ENCODE assay signal across 9 cellular contexts in the genomic region with DNA sequence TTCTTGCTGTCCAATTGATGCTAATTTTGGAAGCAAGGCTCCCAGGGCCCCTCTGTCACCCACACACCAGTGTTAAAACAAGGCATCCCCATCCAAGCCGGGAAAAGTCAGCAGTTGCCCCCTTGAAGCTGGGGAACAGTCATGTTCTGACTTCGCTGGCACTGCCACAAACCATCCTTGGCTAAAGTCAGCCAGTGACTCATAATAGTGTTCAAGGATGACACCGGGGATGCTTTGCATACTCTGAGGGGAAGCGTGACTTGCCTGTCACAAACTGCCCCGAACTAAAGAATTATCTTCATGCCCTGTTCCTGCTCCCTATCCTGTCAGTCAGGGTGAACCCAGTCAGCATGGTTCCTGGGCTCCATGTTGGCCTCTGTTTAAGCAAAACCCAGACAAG. TPM values are rescaled to one million over a fixed set of nuclear protein-coding genes. Genes with fewer than 3 reads are reported as not detected.
DNase-seq lines count a peak whose midpoint lies in the region; ATAC-seq and TF ChIP-seq lines count a peak whose summit lies in the region.
"Had no signal": no experiment of that assay in that cellular context is flagged by ENCODE, and none has a peak within 500 bp of the region (broad histone marks: within the 10 kb centered on the region; RNA-seq: fewer than 3 reads in every experiment).

No MANE protein-coding gene starts in this region.

- BruUV-seq in Calu3 (replicated peaks; lab: Mats Ljungman, UMichigan): no TSS peak

- TF ChIP-seq CTCF in endothelial cell (IDR thresholded peaks at IDR 0.05; ENCODE audit: unreplicated experiment): no peak
- no peak for TF ChIP-seq CTCF in Calu3 (IDR thresholded peaks at IDR 0.05; ENCODE audit: unreplicated experiment)

- no peak overlapping the region for H3K4me3 Mint-ChIP-seq in activated CD4-positive, alpha-beta T cell treated with anti-CD3 and anti-CD28 coated beads, Interleukin-2, amount 10 ng/mL, durations not matched to agents 24 days and 14 days
- H3K4me3 Mint-ChIP-seq in endothelial cell (ENCODE audit: unreplicated experiment): no peak overlapping the region
- H3K4me3 Mint-ChIP-seq in Calu3 (ENCODE audit: low read depth, unreplicated experiment): no peak overlapping the region

- peaks cover 9% of the 10 kb centered on the region for H3K4me1 Mint-ChIP-seq in activated CD4-positive, alpha-beta T cell treated with anti-CD3 and anti-CD28 coated beads, Interleukin-2, amount 10 ng/mL, durations not matched to agents 24 days and 14 days
- H3K4me1 Mint-ChIP-seq in endothelial cell (ENCODE audit: unreplicated experiment): peaks cover 3% of the 10 kb centered on the region
- peaks cover 58% of the 10 kb centered on the region for H3K4me1 Mint-ChIP-seq in Calu3 (ENCODE audit: low read depth, unreplicated experiment)

- ATAC-seq in HG02759 (IDR thresholded peaks at IDR 0.05; ENCODE audit: unreplicated experiment): peak; percentile 97

- intact Hi-C loops in activated CD4-positive, alpha-beta T cell treated with anti-CD3 and anti-CD28 coated beads, Interleukin-2, amount 10 ng/mL, durations not matched to agents 24 days and 14 days (cut with micrococcal nuclease): no loop called here
- intact Hi-C loops in Calu3 (cut with micrococcal nuclease; ENCODE audit: unreplicated experiment): no loop called here

- CTCF ChIA-PET in Calu3 (lab: Charles Lee): no interaction called here

- H3K27ac Mint-ChIP-seq in activated CD4-positive, alpha-beta T cell treated with anti-CD3 and anti-CD28 coated beads, Interleukin-2, amount 10 ng/mL, durations not matched to agents 24 days and 14 days: no peak overlapping the region
- H3K27ac Mint-ChIP-seq in endothelial cell (ENCODE audit: unreplicated experiment) (no peak overlapping the region), Calu3 (ENCODE audit: unreplicated experiment) (no peak overlapping the region)

- H3K36me3 Mint-ChIP-seq in activated CD4-positive, alpha-beta T cell treated with anti-CD3 and anti-CD28 coated beads, Interleukin-2, amount 10 ng/mL, durations not matched to agents 24 days and 14 days (ENCODE audit: low read depth): no peaks in the 10 kb centered on the region
- H3K36me3 Mint-ChIP-seq in endothelial cell (ENCODE audit: low read depth, unreplicated experiment) (no peaks in the 10 kb centered on the region), Calu3 (ENCODE audit: insufficient read depth, unreplicated experiment) (peaks cover 45% of the 10 kb centered on the region)

- no peaks in the 10 kb centered on the region for H3K27me3 Mint-ChIP-seq in activated CD4-positive, alpha-beta T cell treated with anti-CD3 and anti-CD28 coated beads, Interleukin-2, amount 10 ng/mL, durations not matched to agents 24 days and 14 days
- peaks cover 2% of the 10 kb centered on the region for H3K27me3 Mint-ChIP-seq in endothelial cell (ENCODE audit: unreplicated experiment)
- no peaks in the 10 kb centered on the region for H3K27me3 Mint-ChIP-seq in Calu3 (ENCODE audit: unreplicated experiment)

- DNase-seq in activated CD4-positive, alpha-beta T cell treated with anti-CD3 and anti-CD28 coated beads, Interleukin-2, amount 50 U/mL, for 48 hours: peak; percentile 10 to 26
- DNase-seq in activated CD4-positive, alpha-beta T cell treated with anti-CD3 and anti-CD28 coated beads, Interleukin-2, amount 10 ng/mL, durations not matched to agents 24 days and 14 days: no peak
- DNase-seq in NOMO-1 (lab: John Stamatoyannopoulos, UW; ENCODE audit: unreplicated experiment in 2 of 2): peak; percentile 68 to 87
- DNase-seq in pons (ENCODE audit: low spot score): peak; percentile 22
- DNase-seq in NCI-H187 treated with DMSO at 0.1 percent for 48 hours (lab: John Stamatoyannopoulos, UW): no peak
- no peak for DNase-seq in endothelial cell (ENCODE audit: low spot score)
- no peak for DNase-seq in Calu3
- DNase-seq: right lobe of liver had no signal

- no peaks in the 10 kb centered on the region for H3K9me3 Mint-ChIP-seq in activated CD4-positive, alpha-beta T cell treated with anti-CD3 and anti-CD28 coated beads, Interleukin-2, amount 10 ng/mL, durations not matched to agents 24 days and 14 days
- H3K9me3 Mint-ChIP-seq in endothelial cell (ENCODE audit: unreplicated experiment): no peaks in the 10 kb centered on the region
- H3K9me3 Mint-ChIP-seq in Calu3 (ENCODE audit: low read depth, unreplicated experiment): no peaks in the 10 kb centered on the region

RNA-seq across cellular contexts. Expression of gene TGFA, which starts 37.0 kb away (rescaled TPM):
- total RNA-seq in activated CD4-positive, alpha-beta T cell treated with anti-CD3 and anti-CD28 coated beads, Interleukin-2, amount 10 ng/mL, durations not matched to agents 24 days and 14 days: not detected in 2 replicates
- total RNA-seq in endothelial cell (ENCODE audit: unreplicated experiment) (4.7 TPM), Calu3 (2022) (80.0 and 104 TPM in 2 replicates)

Comparison
In these comparisons a context has a peak if more than half of its experiments do, and no peak if none do; other contexts are left out.
1. DNase-seq: peak in activated CD4-positive, alpha-beta T cell treated with anti-CD3 and anti-CD28 coated beads, Interleukin-2, amount 50 U/mL, for 48 hours (2 of 2), NOMO-1 (2 of 2) and pons (single experiment); none in activated CD4-positive, alpha-beta T cell treated with anti-CD3 and anti-CD28 coated beads, Interleukin-2, amount 10 ng/mL, durations not matched to agents 24 days and 14 days (single experiment), NCI-H187 treated with DMSO at 0.1 percent for 48 hours (single experiment), endothelial cell (single experiment) and Calu3 (single experiment).
2. RNA of gene TGFA, which starts 37.0 kb away (total RNA-seq): 80.0 to 104 TPM in Calu3; 4.7 TPM in endothelial cell (single experiment) and not detected in activated CD4-positive, alpha-beta T cell treated with anti-CD3 and anti-CD28 coated beads, Interleukin-2, amount 10 ng/mL, durations not matched to agents 24 days and 14 days; every median in the first group is over 10 times any median in the second.